In the genomic region with DNA sequence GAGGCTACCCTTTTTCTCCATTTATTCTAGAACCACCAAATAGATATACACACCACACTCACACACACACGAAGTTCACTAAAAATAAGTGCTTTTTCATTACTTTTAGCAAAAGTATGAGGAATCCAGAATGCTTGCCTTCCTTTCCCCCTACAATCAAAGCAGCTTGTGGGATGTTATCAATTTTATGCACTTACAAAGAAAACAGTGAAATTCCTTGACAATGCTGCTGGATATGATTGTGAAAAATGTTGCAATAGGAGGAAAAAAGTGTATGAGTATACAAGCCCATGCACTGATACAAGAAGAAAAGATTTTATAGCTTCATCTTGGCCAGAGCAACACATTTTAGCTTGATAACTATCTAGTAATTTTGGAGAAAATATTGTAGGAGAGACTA, we compare ENCODE assay signal across 26 cellular contexts.
"Had no signal": no experiment of that assay in that cellular context is flagged by ENCODE, and none has a peak within 500 bp of the region (broad histone marks: within the 10 kb centered on the region; RNA-seq: fewer than 3 reads in every experiment).

No MANE protein-coding gene starts in this region.

- H3K27ac ChIP-seq: adrenal gland, breast epithelium, KMS-11 had no signal

- H3K9me3 ChIP-seq: adrenal gland had no signal

- H3K9ac ChIP-seq: KMS-11 had no signal

- H3K4me2 ChIP-seq: KMS-11 had no signal

- H3K4me3 ChIP-seq: adrenal gland, breast epithelium had no signal

- H3K36me3 ChIP-seq: adrenal gland, breast epithelium had no signal

- DNase-seq: activated CD4-positive, alpha-beta T cell treated with anti-CD3 and anti-CD28 coated beads for 36 hours; activated CD4-positive, alpha-beta T cell treated with anti-CD3 and anti-CD28 coated beads, Interleukin-2, amount 10 ng/mL, durations not matched to agents 7 days and 5 days; activated CD4-positive, alpha-beta T cell treated with anti-CD3 and anti-CD28 coated beads, Interleukin-2, amount 50 U/mL, for 48 hours; activated CD8-positive, alpha-beta T cell treated with anti-CD3 and anti-CD28 coated beads, Interleukin-2, amount 10 ng/mL, durations not matched to agents 7 days and 5 days; activated gamma-delta T cell; activated naive CD4-positive, alpha-beta T cell treated with Interleukin-2 at 50 U/mL for 16 hours; activated naive CD8-positive, alpha-beta T cell treated with anti-CD3 and anti-CD28 coated beads, Interleukin-2, amount 10 ng/mL, durations not matched to agents 7 days and 5 days; activated T-cell treated with anti-CD3 and anti-CD28 coated beads, Interleukin-2, amount 50 U/mL, for 24 hours; adrenal gland; aorta; MM.1S; MV-4-11; NCI-H1092; NCI-H1436 treated with DMSO at 0.1 percent for 48 hours; NCI-H1694 treated with DMSO at 0.1 percent for 48 hours; NCI-H2029; NCI-H2107; NCI-H2171; NCI-H2227 treated with DMSO at 0.1 percent for 48 hours; NCI-H446; NCI-H510A treated with DMSO at 0.1 percent for 48 hours; NCI-H69; NK-92 treated with Interleukin-12 subunit alpha and Interleukin-12 subunit beta, amount 100 ng/mL, for 24 hours; Right ventricle myocardium superior had no signal

- H3K4me1 ChIP-seq: adrenal gland, breast epithelium had no signal

- H3K27me3 ChIP-seq: adrenal gland, breast epithelium had no signal
